Comparison of ENCODE assay signal across 8 cellular contexts in the genomic region with DNA sequence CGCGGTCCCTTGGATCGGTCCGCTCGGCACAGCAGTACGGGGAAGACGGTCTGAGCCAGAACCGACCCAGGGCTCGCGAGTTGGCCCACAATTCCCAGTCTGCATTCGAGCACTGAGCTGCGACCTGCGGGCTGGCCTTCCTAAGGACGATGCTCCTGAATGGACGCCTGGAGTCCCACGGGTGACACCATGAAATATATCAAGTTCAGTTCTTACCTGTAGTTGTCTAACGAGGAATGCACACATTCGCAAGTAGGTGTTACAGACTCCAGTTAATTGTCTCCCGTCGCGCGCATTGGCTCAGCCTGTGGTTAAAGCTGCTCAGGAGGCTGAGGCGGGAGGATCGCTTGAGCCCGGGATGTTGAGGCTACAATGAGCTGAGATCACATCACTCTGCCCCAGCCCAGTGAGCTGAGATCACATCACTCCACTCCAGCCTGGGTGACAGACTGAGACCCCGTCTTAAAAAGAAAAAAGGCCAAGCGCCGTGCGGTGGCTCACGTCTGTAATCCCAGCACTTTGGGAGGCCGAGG. TPM values are rescaled to one million over a fixed set of nuclear protein-coding genes. Genes with fewer than 3 reads are reported as not detected.
A peak's percentile ranks its signal among the peaks of the same experiment; 100 is the strongest.
DNase-seq lines count a peak whose midpoint lies in the region; ATAC-seq and TF ChIP-seq lines count a peak whose summit lies in the region.

No MANE protein-coding gene starts in this region.

- no peak for TF ChIP-seq CTCF in DND-41 (IDR thresholded peaks at IDR 0.05; ENCODE audit: borderline replicate concordance, extremely low read depth, low read length, poor library complexity, severe bottlenecking)
- TF ChIP-seq CTCF in RWPE1 (conservative IDR thresholded peaks at IDR 0.05; ENCODE audit: low read depth): no peak
- TF ChIP-seq CTCF in ovary (IDR thresholded peaks at IDR 0.05): no peak

- H3K9ac ChIP-seq in DND-41 (ENCODE audit: low read depth, low read length): peak overlapping the region; percentile 61

- ATAC-seq in DND-41 (ENCODE audit: insufficient read depth, low read depth): no peak
- no peak for ATAC-seq in GM18511 (IDR thresholded peaks at IDR 0.05; ENCODE audit: unreplicated experiment)
- ATAC-seq in HG03097 (IDR thresholded peaks at IDR 0.05; ENCODE audit: low FRiP score, unreplicated experiment): no peak
- no peak for ATAC-seq in GM21423 (IDR thresholded peaks at IDR 0.05; ENCODE audit: unreplicated experiment)
- no peak for ATAC-seq in HG02678 (IDR thresholded peaks at IDR 0.05; ENCODE audit: unreplicated experiment)

- CTCF ChIA-PET in RWPE1 (lab: Yijun Ruan, JAX): interaction anchor here (0.6 to 0.8 kb wide), 4 partner anchors 90 to 533 kb away, joined by 3 to 4 read pairs (median 4); partner anchors contain the start of gene SLC35D3

- no peak for TF ChIP-seq EP300 in ovary (IDR thresholded peaks at IDR 0.05)

- no peak for TF ChIP-seq POLR2A in ovary (IDR thresholded peaks at IDR 0.05)

- H3K36me3 ChIP-seq in DND-41 (ENCODE audit: insufficient read depth, low read length) (peaks cover 3% of the 10 kb centered on the region; the same call in 1 of the 2 replicates), ovary (no peaks in the 10 kb centered on the region)

- H3K9me3 ChIP-seq in DND-41 (ENCODE audit: insufficient read depth, low read length, severe bottlenecking) (no peaks in the 10 kb centered on the region), ovary (no peaks in the 10 kb centered on the region)

- intact Hi-C loops in ovary (cut with DNase I): no loop called here

- H3K4me3 ChIP-seq in DND-41 (ENCODE audit: low read depth in 1 of 2, low read length in 2 of 2) (peak overlapping the region; percentile 28 to 84; a peak in 3 of 4 replicates), ovary (peak overlapping the region; percentile 79)

- H3K27me3 ChIP-seq in DND-41 (ENCODE audit: insufficient read depth, low read length, poor library complexity): no peaks in the 10 kb centered on the region
- H3K27me3 ChIP-seq in ovary: no peaks in the 10 kb centered on the region

- H3K79me2 ChIP-seq in DND-41 (ENCODE audit: insufficient read depth, low read length): peaks cover 6% of the 10 kb centered on the region; the same call in 1 of the 2 replicates

- peaks cover 16% of the 10 kb centered on the region for H3K4me1 ChIP-seq in DND-41 (ENCODE audit: insufficient read depth, low read length)
- H3K4me1 ChIP-seq in ovary (ENCODE audit: insufficient read depth): no peaks in the 10 kb centered on the region

- H3K27ac ChIP-seq in DND-41 (ENCODE audit: low read length) (peak overlapping the region; percentile 72), RWPE1 (peak overlapping the region; percentile 79), epithelial cell of prostate (peak overlapping the region; percentile 72), ovary (peak overlapping the region; percentile 78 to 90)

- H4K20me1 ChIP-seq in DND-41 (ENCODE audit: insufficient read depth, low read length): no peaks in the 10 kb centered on the region

- 44 to 50% (median 48%) methylated on average over 31 of the region's 31 CpGs for WGBS in ovary, 3 donors

- POLR2A ChIA-PET in RWPE1 (lab: Yijun Ruan, JAX; ENCODE audit: low non-redundant PET): no interaction called here

- peak overlapping the region; percentile 95 for H2AFZ ChIP-seq in DND-41 (ENCODE audit: low read depth, low read length)

- peak overlapping the region; percentile 93 for H3K4me2 ChIP-seq in DND-41 (ENCODE audit: insufficient read depth, low read length)

- DNase-seq in DND-41 (peak; percentile 16), RWPE1 (ENCODE audit: low spot score) (no peak), epithelial cell of prostate (ENCODE audit: low read depth, low spot score) (no peak), ovary (peak in 4 of 5 donors; percentile 27 to 46 (median 36))

RNA-seq across cellular contexts. Expression of gene PEX7, which starts 0.8 kb away (rescaled TPM):
- total RNA-seq in ovary: 1 to 10 TPM; 5.7 to 9.8 (median 6.7) TPM
- polyA plus RNA-seq in ovary: 10 to 100 TPM in 1 of 2 donors, 1 to 10 TPM in 1; 7.2 to 13.8 TPM

RNA-seq across cellular contexts. Expression of gene MAP3K5, which starts 30.9 kb away (rescaled TPM):
- 100 to 1,000 TPM in 3 of 7 donors, 10 to 100 TPM in 4; 37.0 to 217 (median 92.0) TPM for total RNA-seq in ovary
- polyA plus RNA-seq in ovary: 10 to 100 TPM; 60.6 to 61.7 TPM

Comparison
In these comparisons a context has a peak if more than half of its experiments do, and no peak if none do; other contexts are left out.
1. DNase-seq: peak in DND-41 (single experiment) and ovary (4 of 5); none in RWPE1 (single experiment) and epithelial cell of prostate (single experiment).
2. Peak in every context shown above with its lines, with median percentiles within 50 percentile points of each other: H3K27ac ChIP-seq.